Comparison of ENCODE assay signal across 18 cellular contexts in genomic region chr3:62587169-62587568, GRCh38.
DNase-seq lines count a peak whose midpoint lies in the region; ATAC-seq and TF ChIP-seq lines count a peak whose summit lies in the region.
"Had no signal": no experiment of that assay in that cellular context is flagged by ENCODE, and none has a peak within 500 bp of the region (broad histone marks: within the 10 kb centered on the region; RNA-seq: fewer than 3 reads in every experiment).

No MANE protein-coding gene starts in this region.

- H3K9me3 ChIP-seq in RWPE2 (ENCODE audit: severe bottlenecking) = no peaks in the 10 kb centered on the region
- H3K9me3 ChIP-seq in heart left ventricle = no peaks in the 10 kb centered on the region
- H3K9me3 ChIP-seq: suprapubic skin had no signal

- DNase-seq in H4 (ENCODE audit: low spot score) (peak; percentile 33), RWPE2 (ENCODE audit: low spot score) (peak; percentile 62), epithelial cell of prostate (ENCODE audit: low read depth, low spot score) (no peak), skeletal muscle cell (ENCODE audit: low read depth) (peak; percentile 93), GOT3 (lab: John Stamatoyannopoulos, UW) (no peak), NCI-H2029 (lab: John Stamatoyannopoulos, UW) (no peak), heart left ventricle (no peak)
- DNase-seq in stimulated activated CD4-positive, alpha-beta T cell treated with anti-CD3 and anti-CD28 coated beads, Interleukin-1b, Interleukin-23, amount 100 ng/mL, for 48 hours = no peak
- DNase-seq: activated naive CD4-positive, alpha-beta T cell; CD8-positive, alpha-beta T cell; DMS53; Karpas-422; NCI-H1092; NCI-H2081 treated with DMSO at 0.1 percent for 48 hours; NCI-H526; SHP77; T-helper 1 cell had no signal

- no peak overlapping the region for H3K4me3 ChIP-seq in RWPE2 (ENCODE audit: severe bottlenecking)
- H3K4me3 ChIP-seq in skeletal muscle cell (ENCODE audit: low read depth, low read length) = no peak overlapping the region
- no peak overlapping the region for H3K4me3 ChIP-seq in heart left ventricle
- H3K4me3 ChIP-seq: suprapubic skin had no signal

- H3K36me3 ChIP-seq in RWPE2 (ENCODE audit: low read depth) = no peaks in the 10 kb centered on the region
- H3K36me3 ChIP-seq in heart left ventricle = peaks cover 0 to 4% (median 0%) of the 10 kb centered on the region in 9 donors
- H3K36me3 ChIP-seq: suprapubic skin had no signal

- no peak for TF ChIP-seq POLR2A in heart left ventricle (IDR thresholded peaks at IDR 0.05)

- H3K27me3 ChIP-seq in RWPE2 (ENCODE audit: insufficient read depth, poor library complexity, severe bottlenecking) (no peaks in the 10 kb centered on the region), heart left ventricle (no peaks in the 10 kb centered on the region)
- H3K27me3 ChIP-seq: suprapubic skin had no signal

- peaks cover 31% of the 10 kb centered on the region for H3K4me1 ChIP-seq in RWPE2 (ENCODE audit: insufficient read depth, poor library complexity, severe bottlenecking)
- H3K4me1 ChIP-seq in heart left ventricle = peaks cover 0 to 9% (median 0%) of the 10 kb centered on the region in 12 donors
- H3K4me1 ChIP-seq: suprapubic skin had no signal

- intact Hi-C loops in heart left ventricle (cut with DNase I) = no loop called here

- ATAC-seq in RWPE2 (ENCODE audit: low read depth) = peak; percentile 78
- no peak for ATAC-seq in heart left ventricle
- ATAC-seq: CD8-positive, alpha-beta T cell had no signal

- TF ChIP-seq CTCF in RWPE2 (IDR thresholded peaks at IDR 0.05; ENCODE audit: poor library complexity, severe bottlenecking) (no peak), heart left ventricle (IDR thresholded peaks at IDR 0.05) (no peak)

- H3K27ac ChIP-seq in RWPE2 (ENCODE audit: poor library complexity, severe bottlenecking) (peak overlapping the region; percentile 91), epithelial cell of prostate (peak overlapping the region; percentile 51), heart left ventricle (no peak overlapping the region)
- H3K27ac ChIP-seq: suprapubic skin had no signal

- 77 to 88% (median 84%) methylated on average over 3 to 5 of the region's 5 CpGs for WGBS in heart left ventricle, 4 donors

Comparison
In these comparisons a context has a peak if more than half of its experiments do, and no peak if none do; other contexts are left out.
1. DNase-seq: peak in H4 (single experiment), RWPE2 (single experiment) and skeletal muscle cell (single experiment); none in epithelial cell of prostate (single experiment), GOT3 (single experiment), stimulated activated CD4-positive, alpha-beta T cell treated with anti-CD3 and anti-CD28 coated beads, Interleukin-1b, Interleukin-23, amount 100 ng/mL, for 48 hours (single experiment), NCI-H2029 (single experiment) and heart left ventricle (0 of 5).
2. H3K27ac ChIP-seq: peak in RWPE2 (single experiment) and epithelial cell of prostate (single experiment); none in heart left ventricle (0 of 12).